ENCODE assay signal across 1 cellular context in the genomic region with DNA sequence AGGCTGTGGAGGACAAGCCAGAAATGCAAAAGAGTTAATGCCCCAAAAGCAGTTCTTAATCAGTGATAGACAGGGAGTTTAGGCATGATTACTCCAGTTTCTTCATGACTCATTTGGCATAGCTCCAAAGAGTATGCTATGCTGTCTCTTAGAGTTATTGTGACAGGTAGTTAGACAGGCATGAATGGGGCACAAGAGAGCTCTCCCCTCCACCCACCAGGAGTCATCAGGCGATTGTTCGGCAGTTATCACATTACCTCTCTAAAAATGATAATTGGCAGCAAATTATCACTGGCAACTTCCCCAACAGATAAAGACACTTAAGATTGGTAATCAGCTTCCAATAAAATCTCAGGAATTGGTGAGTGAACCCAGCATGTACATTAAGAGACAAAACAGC.
TF ChIP-seq lines count a peak whose summit lies in the region.

No MANE protein-coding gene starts in this region.

TF ChIP-seq in IMR-90, 13 proteins besides CTCF, POLR2A, EP300 and RAD21 (continued from another document):
- no peak for TF ChIP-seq SMC3 (IDR thresholded peaks at IDR 0.05; ENCODE audit: low read depth, low read length)
- no peak for TF ChIP-seq USF2 (IDR thresholded peaks at IDR 0.05; ENCODE audit: low read depth, low read length)
- TF ChIP-seq MAZ (IDR thresholded peaks at IDR 0.05; ENCODE audit: borderline replicate concordance, low read depth, low read length): no peak
- no peak for TF ChIP-seq RFX5 (IDR thresholded peaks at IDR 0.05; ENCODE audit: low read depth, low read length)
- no peak for TF ChIP-seq ELK1 (IDR thresholded peaks at IDR 0.05; ENCODE audit: borderline replicate concordance, low read depth, low read length)
